31 cellular contexts compared by ENCODE assay signal in the genomic region with DNA sequence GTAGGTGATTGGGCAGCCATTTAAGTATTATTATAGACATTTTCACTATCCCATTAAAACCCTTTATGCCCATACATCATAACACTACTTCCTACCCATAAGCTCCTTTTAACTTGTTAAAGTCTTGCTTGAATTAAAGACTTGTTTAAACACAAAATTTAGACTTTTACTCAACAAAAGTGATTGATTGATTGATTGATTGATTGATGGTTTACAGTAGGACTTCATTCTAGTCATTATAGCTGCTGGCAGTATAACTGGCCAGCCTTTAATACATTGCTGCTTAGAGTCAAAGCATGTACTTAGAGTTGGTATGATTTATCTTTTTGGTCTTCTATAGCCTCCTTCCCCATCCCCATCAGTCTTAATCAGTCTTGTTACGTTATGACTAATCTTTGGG.
"Had no signal": no experiment of that assay in that cellular context is flagged by ENCODE, and none has a peak within 500 bp of the region (broad histone marks: within the 10 kb centered on the region; RNA-seq: fewer than 3 reads in every experiment).

No MANE protein-coding gene starts in this region.

- DNase-seq: activated B cell treated with CpG ODN at 0.5 μM for 24 hours; activated CD4-positive, alpha-beta T cell treated with anti-CD3 and anti-CD28 coated beads for 48 hours; activated CD4-positive, alpha-beta T cell treated with anti-CD3 and anti-CD28 coated beads, Interleukin-2, amount 50 U/mL, for 1 hour; activated CD4-positive, alpha-beta T cell treated with anti-CD3 and anti-CD28 coated beads, Interleukin-2, amount 50 U/mL, for 48 hours; activated CD8-positive, alpha-beta memory T cell treated with anti-CD3 and anti-CD28 coated beads for 24 hours; activated CD8-positive, alpha-beta T cell treated with anti-CD3 and anti-CD28 coated beads for 36 hours; activated gamma-delta T cell; activated naive CD4-positive, alpha-beta T cell; activated naive CD4-positive, alpha-beta T cell treated with anti-CD3 and anti-CD28 coated beads, Interleukin-2, amount 10 ng/mL, durations not matched to agents 7 days and 5 days; activated naive CD8-positive, alpha-beta T cell treated with anti-CD3 and anti-CD28 coated beads, Interleukin-2, amount 10 ng/mL, durations not matched to agents 7 days and 5 days; activated T-cell treated with anti-CD3 and anti-CD28 coated beads, Interleukin-2, amount 50 U/mL, for 48 hours; amniotic stem cell; anterior cingulate cortex; brain microvascular endothelial cell; cortex of kidney; dermis blood vessel endothelial cell; effector CD4-positive, alpha-beta T cell; effector memory CD8-positive, alpha-beta T cell; esophagus squamous epithelium; foreskin fibroblast; head of caudate nucleus; T-helper 1 cell; T-helper 17 cell; T1000; WERI-Rb-1 had no signal

- H3K9me3 Mint-ChIP-seq: activated B cell treated with CpG ODN at 0.5 μM for 24 hours; activated CD8-positive, alpha-beta T cell treated with anti-CD3 and anti-CD28 coated beads for 36 hours; activated naive CD4-positive, alpha-beta T cell treated with anti-CD3 and anti-CD28 coated beads, Interleukin-2, amount 10 ng/mL, durations not matched to agents 7 days and 5 days; activated naive CD4-positive, alpha-beta T cell treated with anti-CD3 and anti-CD28 coated beads, Interleukin-2, amount 50 U/mL, for 72 hours; activated naive CD8-positive, alpha-beta T cell treated with anti-CD3 and anti-CD28 coated beads, Interleukin-2, amount 10 ng/mL, durations not matched to agents 7 days and 5 days; central memory CD8-positive, alpha-beta T cell; effector memory CD8-positive, alpha-beta T cell; T-helper 2 cell treated with Interferon-gamma antibody and Interleukin-4, amounts not matched to agents 5 μg/mL and 100 μg/mL, for 36 hours had no signal

- H3K27ac Mint-ChIP-seq: activated B cell treated with CpG ODN at 0.5 μM for 24 hours; activated CD8-positive, alpha-beta T cell treated with anti-CD3 and anti-CD28 coated beads for 36 hours; activated naive CD4-positive, alpha-beta T cell treated with anti-CD3 and anti-CD28 coated beads, Interleukin-2, amount 10 ng/mL, durations not matched to agents 7 days and 5 days; activated naive CD4-positive, alpha-beta T cell treated with anti-CD3 and anti-CD28 coated beads, Interleukin-2, amount 50 U/mL, for 72 hours; activated naive CD8-positive, alpha-beta T cell treated with anti-CD3 and anti-CD28 coated beads, Interleukin-2, amount 10 ng/mL, durations not matched to agents 7 days and 5 days; effector memory CD8-positive, alpha-beta T cell; T-helper 17 cell; T-helper 2 cell treated with Interferon-gamma antibody and Interleukin-4, amounts not matched to agents 5 μg/mL and 100 μg/mL, for 36 hours had no signal

- H3K36me3 ChIP-seq: brain microvascular endothelial cell, WERI-Rb-1 had no signal

- H3K4me3 ChIP-seq: esophagus squamous epithelium had no signal

- FAIRE-seq: astrocyte, bronchial epithelial cell, colon had no signal

- H3K4me1 Mint-ChIP-seq: activated B cell treated with CpG ODN at 0.5 μM for 24 hours; activated naive CD4-positive, alpha-beta T cell treated with anti-CD3 and anti-CD28 coated beads, Interleukin-2, amount 10 ng/mL, durations not matched to agents 7 days and 5 days; activated naive CD8-positive, alpha-beta T cell treated with anti-CD3 and anti-CD28 coated beads, Interleukin-2, amount 10 ng/mL, durations not matched to agents 7 days and 5 days; central memory CD8-positive, alpha-beta T cell; T-helper 17 cell had no signal

- H3K4me1 ChIP-seq: esophagus squamous epithelium had no signal

- H3K4me3 Mint-ChIP-seq: activated B cell treated with CpG ODN at 0.5 μM for 24 hours; activated CD8-positive, alpha-beta T cell treated with anti-CD3 and anti-CD28 coated beads for 36 hours; activated naive CD4-positive, alpha-beta T cell treated with anti-CD3 and anti-CD28 coated beads, Interleukin-2, amount 10 ng/mL, durations not matched to agents 7 days and 5 days; activated naive CD8-positive, alpha-beta T cell treated with anti-CD3 and anti-CD28 coated beads, Interleukin-2, amount 10 ng/mL, durations not matched to agents 7 days and 5 days; central memory CD8-positive, alpha-beta T cell; effector memory CD8-positive, alpha-beta T cell; T-helper 17 cell; T-helper 2 cell treated with Interferon-gamma antibody and Interleukin-4, amounts not matched to agents 5 μg/mL and 100 μg/mL, for 36 hours had no signal

- H3K9me3 ChIP-seq: esophagus squamous epithelium had no signal

- H3K27me3 Mint-ChIP-seq: activated B cell treated with CpG ODN at 0.5 μM for 24 hours; activated CD8-positive, alpha-beta T cell treated with anti-CD3 and anti-CD28 coated beads for 36 hours; activated naive CD4-positive, alpha-beta T cell treated with anti-CD3 and anti-CD28 coated beads, Interleukin-2, amount 10 ng/mL, durations not matched to agents 7 days and 5 days; activated naive CD8-positive, alpha-beta T cell treated with anti-CD3 and anti-CD28 coated beads, Interleukin-2, amount 10 ng/mL, durations not matched to agents 7 days and 5 days; central memory CD8-positive, alpha-beta T cell; effector memory CD8-positive, alpha-beta T cell; T-helper 17 cell had no signal

- H3K27ac ChIP-seq: brain microvascular endothelial cell, esophagus squamous epithelium, WERI-Rb-1 had no signal
